In genomic region chr3:149487598-149488197, GRCh38 we compare ENCODE assay signal across 11 cellular contexts. TPM values are rescaled to one million over a fixed set of nuclear protein-coding genes. Genes with fewer than 3 reads are reported as not detected.
A peak's percentile ranks its signal among the peaks of the same experiment; 100 is the strongest.
DNase-seq lines count a peak whose midpoint lies in the region; ATAC-seq, FAIRE-seq and TF ChIP-seq lines count a peak whose summit lies in the region.
"Had no signal": no experiment of that assay in that cellular context is flagged by ENCODE, and none has a peak within 500 bp of the region (broad histone marks: within the 10 kb centered on the region; RNA-seq: fewer than 3 reads in every experiment).

No MANE protein-coding gene starts in this region.

- DNase-seq in NCI-H2227 (lab: John Stamatoyannopoulos, UW; ENCODE audit: unreplicated experiment): peak; percentile 1
- no peak for DNase-seq in NCI-H2227 treated with DMSO at 0.1 percent for 48 hours (lab: John Stamatoyannopoulos, UW)
- DNase-seq in NCI-H460 (ENCODE audit: extremely low read depth, low read depth): peak; percentile 11
- DNase-seq in bronchial epithelial cell (ENCODE audit: low read depth): no peak
- peak; percentile 19 to 45 for DNase-seq in stimulated activated CD4-positive, alpha-beta T cell treated with anti-CD3 and anti-CD28 coated beads, Interleukin-4, amount 100 ng/mL, for 48 hours (ENCODE audit: low read depth in 2 of 2)
- DNase-seq in kidney tubule cell (ENCODE audit: low spot score): no peak
- DNase-seq: naive B cell had no signal

- H3K36me3 ChIP-seq in bronchial epithelial cell (ENCODE audit: control insufficient read depth, insufficient read depth, low read length): no peaks in the 10 kb centered on the region

- TF ChIP-seq CTCF in bronchial epithelial cell (IDR thresholded peaks at IDR 0.05; ENCODE audit: insufficient read depth, low read length, severe bottlenecking): peak; percentile 28

- FAIRE-seq in bronchial epithelial cell (lab: Jason Lieb, UNC): no peak

- no peak overlapping the region for H3K4me3 ChIP-seq in bronchial epithelial cell (ENCODE audit: low read depth, low read length)

- ATAC-seq in GM21717 (IDR thresholded peaks at IDR 0.05; ENCODE audit: unreplicated experiment) (peak; percentile 68), GM19328 (IDR thresholded peaks at IDR 0.05; ENCODE audit: unreplicated experiment) (no peak)

- H3K27me3 ChIP-seq in bronchial epithelial cell (ENCODE audit: control insufficient read depth, insufficient read depth, low read length): peaks cover 2% of the 10 kb centered on the region

RNA-seq across cellular contexts. Expression of gene TM4SF4, which starts 13.2 kb away (rescaled TPM):
- total RNA-seq in NCI-H460 (2014; rRNA removed; shearing (Covaris generic)): 0.10 TPM in 1 of 2 replicates, not detected in the other
- not detected in 2 replicates for polyA plus RNA-seq in NCI-H460 (2014; cell fraction: nucleus; rRNA removed)
- total RNA-seq in bronchial epithelial cell: not detected in 2 replicates
- total RNA-seq: activated CD8-positive, alpha-beta memory T cell treated with anti-CD3 and anti-CD28 coated beads for 36 hours; CD4-positive, alpha-beta memory T cell had no signal
- polyA plus RNA-seq: CD4-positive, alpha-beta memory T cell had no signal

Comparison
In these comparisons a context has a peak if more than half of its experiments do, and no peak if none do; other contexts are left out.
1. DNase-seq: peak in NCI-H2227 (single experiment), NCI-H460 (single experiment) and stimulated activated CD4-positive, alpha-beta T cell treated with anti-CD3 and anti-CD28 coated beads, Interleukin-4, amount 100 ng/mL, for 48 hours (2 of 2); none in NCI-H2227 treated with DMSO at 0.1 percent for 48 hours (single experiment), bronchial epithelial cell (single experiment) and kidney tubule cell (single experiment).